ENCODE assay signal across 23 cellular contexts in genomic region chr6:128743974-128744765, GRCh38.
A peak's percentile ranks its signal among the peaks of the same experiment; 100 is the strongest.
DNase-seq lines count a peak whose midpoint lies in the region; ATAC-seq and TF ChIP-seq lines count a peak whose summit lies in the region.
"Had no signal": no experiment of that assay in that cellular context is flagged by ENCODE, and none has a peak within 500 bp of the region (broad histone marks: within the 10 kb centered on the region; RNA-seq: fewer than 3 reads in every experiment).

No MANE protein-coding gene starts in this region.

- TF ChIP-seq POLR2A in gastrocnemius medialis (IDR thresholded peaks at IDR 0.05) = no peak

- H2BK15ac ChIP-seq in neuronal stem cell (ENCODE audit: low read length) = no peak overlapping the region

- H2BK120ac ChIP-seq in neuronal stem cell (ENCODE audit: low read depth, low read length) = no peak overlapping the region

- H2AK5ac ChIP-seq in neuronal stem cell (ENCODE audit: low read depth, low read length) = no peak overlapping the region

- H2BK12ac ChIP-seq in neuronal stem cell (ENCODE audit: low read length) = no peak overlapping the region

- H3K23ac ChIP-seq in neuronal stem cell (ENCODE audit: low read depth, low read length, poor library complexity) = no peak overlapping the region

- no peak overlapping the region for H2BK5ac ChIP-seq in neuronal stem cell (ENCODE audit: low read length)

- in situ Hi-C loops in gastrocnemius medialis (cut with MboI; ENCODE audit: low sequenced_read_pairs in 4 of 4) = no loop called here

- no peak for ATAC-seq in gastrocnemius medialis
- no peak for ATAC-seq in lower lobe of right lung
- ATAC-seq: activated T-helper 17 cell treated with anti-CD3 and anti-CD28 coated beads, Interleukin-2, amount 50 U/mL, for 72 hours; heart left ventricle; right cardiac atrium had no signal

- no peak overlapping the region for H3K4me2 ChIP-seq in neuronal stem cell (ENCODE audit: insufficient read depth, low read length, poor library complexity, severe bottlenecking)
- H3K4me2 ChIP-seq: BLaER1 treated with 17β-estradiol and CSF1 and Interleukin-3, amounts not matched to agents 10 nM and 100 nM had no signal

- no peak overlapping the region for H3K4me3 ChIP-seq in neuronal stem cell (ENCODE audit: low read length in 2 of 2)
- no peak overlapping the region for H3K4me3 ChIP-seq in gastrocnemius medialis
- H3K4me3 ChIP-seq in lower lobe of right lung = no peak overlapping the region
- H3K4me3 ChIP-seq: BLaER1 treated with 17β-estradiol and CSF1 and Interleukin-3, amounts not matched to agents 10 nM and 100 nM; coronary artery; heart left ventricle; MG63; transverse colon had no signal

- peaks cover 38% of the 10 kb centered on the region for H3K4me1 ChIP-seq in ES-I3 (ENCODE audit: insufficient read depth, low read length)
- peaks cover 0 to 3% of the 10 kb centered on the region in 2 donors for H3K4me1 ChIP-seq in neuronal stem cell (ENCODE audit: control insufficient read depth in 2 of 2, insufficient read depth in 1 of 2, low read depth in 1 of 2, low read length in 2 of 2)
- H3K4me1 ChIP-seq in gastrocnemius medialis = no peaks in the 10 kb centered on the region
- no peaks in the 10 kb centered on the region for H3K4me1 ChIP-seq in lower lobe of right lung
- H3K4me1 ChIP-seq: BLaER1 treated with 17β-estradiol and CSF1 and Interleukin-3, amounts not matched to agents 10 nM and 100 nM; heart left ventricle; transverse colon had no signal

- H2AFZ ChIP-seq in neuronal stem cell (ENCODE audit: low read length) = peak overlapping the region; percentile 38

- no peak overlapping the region for H3K4ac ChIP-seq in neuronal stem cell (ENCODE audit: low read length)

- TF ChIP-seq CTCF in gastrocnemius medialis (IDR thresholded peaks at IDR 0.05 in 4 of 5, conservative IDR thresholded peaks at IDR 0.05 in 1 of 5) (no peak), lower lobe of right lung (IDR thresholded peaks at IDR 0.05) (no peak)

- WGBS in neuronal stem cell (ENCODE audit: extremely low coverage in 2 of 2, insufficient read length in 2 of 2, insufficient replicate concordance in 1 of 2), 2 donors = no CpG with 5 or more reads among the region's 5 CpGs

- no peak overlapping the region for H3K14ac ChIP-seq in neuronal stem cell (ENCODE audit: low read length)

- H3K27ac ChIP-seq in neuronal stem cell (replicated peaks; ENCODE audit: low read length) (no peak overlapping the region), gastrocnemius medialis (no peak overlapping the region), lower lobe of right lung (no peak overlapping the region)
- H3K27ac ChIP-seq: BLaER1 treated with 17β-estradiol and CSF1 and Interleukin-3, amounts not matched to agents 10 nM and 100 nM; coronary artery; heart left ventricle; RWPE1; transverse colon had no signal

- no peaks in the 10 kb centered on the region for H3K27me3 ChIP-seq in neuronal stem cell (ENCODE audit: control insufficient read depth in 3 of 3, insufficient read depth in 3 of 3, low read depth in 1 of 3, low read length in 3 of 3)
- H3K27me3 ChIP-seq in gastrocnemius medialis = no peaks in the 10 kb centered on the region
- no peaks in the 10 kb centered on the region for H3K27me3 ChIP-seq in lower lobe of right lung (ENCODE audit: low read depth)
- H3K27me3 ChIP-seq: BLaER1 treated with 17β-estradiol and CSF1 and Interleukin-3, amounts not matched to agents 10 nM and 100 nM; heart left ventricle; MG63; transverse colon had no signal

- H3K18ac ChIP-seq in neuronal stem cell (ENCODE audit: low read length) = no peak overlapping the region

- no peaks in the 10 kb centered on the region for H3K79me1 ChIP-seq in neuronal stem cell (ENCODE audit: low read depth, low read length)

- H4K8ac ChIP-seq in neuronal stem cell (ENCODE audit: low read depth, low read length) = no peak overlapping the region

- peak; percentile 28 for DNase-seq in NCI-H69 (lab: John Stamatoyannopoulos, UW)
- peak; percentile 74 for DNase-seq in globus pallidus (ENCODE audit: low spot score)
- no peak for DNase-seq in neuronal stem cell (ENCODE audit: low spot score)
- no peak for DNase-seq in GOT3 (lab: John Stamatoyannopoulos, UW)
- no peak for DNase-seq in activated naive CD4-positive, alpha-beta T cell treated with Interleukin-2 at 50 U/mL for 16 hours
- DNase-seq in gastrocnemius medialis = no peak
- DNase-seq in lower lobe of right lung = no peak
- DNase-seq: activated CD4-positive, alpha-beta T cell treated with anti-CD3 and anti-CD28 coated beads, Interleukin-2, amount 50 U/mL, for 4 hours; activated CD8-positive, alpha-beta memory T cell treated with anti-CD3 and anti-CD28 coated beads, Interleukin-2, amount 50 U/mL, for 4 hours; EL; heart left ventricle; mammary epithelial cell; MG63; naive B cell; NCI-H1417 treated with DMSO at 0.1 percent for 48 hours; stimulated activated CD4-positive, alpha-beta T cell treated with anti-CD3 and anti-CD28 coated beads, Interleukin-12 subunit alpha, Interleukin-12 subunit beta, amount 100 ng/mL, for 4 hours; transverse colon had no signal

- intact Hi-C loops in gastrocnemius medialis (cut with DNase I; ENCODE audit: low total_unique reads) = no loop called here
- intact Hi-C loops in lower lobe of right lung (cut with DNase I) = no loop called here

- no peak overlapping the region for H4K91ac ChIP-seq in neuronal stem cell (ENCODE audit: low read depth, low read length, poor library complexity)

- H3K36me3 ChIP-seq in ES-I3 (ENCODE audit: insufficient read depth, low read length) (no peaks in the 10 kb centered on the region), neuronal stem cell (replicated peaks in 1 of 2; ENCODE audit: control insufficient read depth in 2 of 2, insufficient read depth in 2 of 2, low read length in 2 of 2) (no peaks in the 10 kb centered on the region), gastrocnemius medialis (no peaks in the 10 kb centered on the region), lower lobe of right lung (no peaks in the 10 kb centered on the region)
- H3K36me3 ChIP-seq: BLaER1 treated with 17β-estradiol and CSF1 and Interleukin-3, amounts not matched to agents 10 nM and 100 nM; heart left ventricle; MG63; transverse colon had no signal

- H3K9me3 ChIP-seq in ES-I3 (ENCODE audit: control insufficient read depth, insufficient read depth, low read length) (peaks cover 13% of the 10 kb centered on the region), neuronal stem cell (replicated peaks in 1 of 2; ENCODE audit: control insufficient read depth in 2 of 2, insufficient read depth in 1 of 2, low read depth in 1 of 2, low read length in 2 of 2) (peaks cover 3 to 4% of the 10 kb centered on the region in 2 donors), gastrocnemius medialis (no peaks in the 10 kb centered on the region), lower lobe of right lung (no peaks in the 10 kb centered on the region)
- H3K9me3 ChIP-seq: BLaER1 treated with 17β-estradiol and CSF1 and Interleukin-3, amounts not matched to agents 10 nM and 100 nM; MG63; transverse colon had no signal

- H3K9ac ChIP-seq in ES-I3 (ENCODE audit: low read depth, low read length) = peak overlapping the region; percentile 24
- no peak overlapping the region for H3K9ac ChIP-seq in neuronal stem cell (ENCODE audit: low read depth, low read length, poor library complexity)
- H3K9ac ChIP-seq: BLaER1 treated with 17β-estradiol and CSF1 and Interleukin-3, amounts not matched to agents 10 nM and 100 nM had no signal

Comparison
In these comparisons a context has a peak if more than half of its experiments do, and no peak if none do; other contexts are left out.
1. DNase-seq: peak in NCI-H69 (single experiment) and globus pallidus (single experiment); none in neuronal stem cell (single experiment), GOT3 (single experiment), activated naive CD4-positive, alpha-beta T cell treated with Interleukin-2 at 50 U/mL for 16 hours (single experiment), gastrocnemius medialis (0 of 2) and lower lobe of right lung (single experiment).